ENCODE assay signal across 20 cellular contexts in genomic region chr4:11228575-11228974, GRCh38.
DNase-seq lines count a peak whose midpoint lies in the region; ATAC-seq and TF ChIP-seq lines count a peak whose summit lies in the region.
"Had no signal": no experiment of that assay in that cellular context is flagged by ENCODE, and none has a peak within 500 bp of the region (broad histone marks: within the 10 kb centered on the region; RNA-seq: fewer than 3 reads in every experiment).

No MANE protein-coding gene starts in this region.

- no peak for ATAC-seq in foreskin keratinocyte
- no peak for ATAC-seq in GM19395 (IDR thresholded peaks at IDR 0.05; ENCODE audit: unreplicated experiment)
- no peak for ATAC-seq in GM21360 (IDR thresholded peaks at IDR 0.05; ENCODE audit: unreplicated experiment)
- ATAC-seq: activated CD8-positive, alpha-beta T cell treated with anti-CD3 and anti-CD28 coated beads, Interleukin-2, amount 10 ng/mL, durations not matched to agents 7 days and 5 days; heart left ventricle had no signal

- H3K27ac ChIP-seq in foreskin keratinocyte: no peak overlapping the region
- H3K27ac ChIP-seq: heart left ventricle, left ventricle myocardium inferior, SK-N-MC, vagina had no signal

- DNase-seq in NCI-H2107 treated with DMSO at 0.1 percent for 48 hours (lab: John Stamatoyannopoulos, UW; ENCODE audit: unreplicated experiment) (peak; percentile 18), NCI-H2107 (lab: John Stamatoyannopoulos, UW) (no peak), NCI-H1105 (lab: John Stamatoyannopoulos, UW) (peak; percentile 5), NCI-H774 (lab: John Stamatoyannopoulos, UW) (peak; percentile 45), foreskin keratinocyte (peak; percentile 14 to 30), kidney tubule cell (ENCODE audit: low spot score) (no peak)
- DNase-seq: activated CD4-positive, CD25-positive, alpha-beta regulatory T cell; activated CD8-positive, alpha-beta T cell treated with anti-CD3 and anti-CD28 coated beads, Interleukin-2, amount 10 ng/mL, durations not matched to agents 7 days and 5 days; activated T-cell treated with anti-CD3 and anti-CD28 coated beads, Interleukin-2, amount 50 U/mL, for 48 hours; endodermal cell; H7; heart left ventricle; left ventricle myocardium inferior; MM.1S; NCI-H446 treated with DMSO at 0.1 percent for 48 hours; stimulated activated CD4-positive, alpha-beta T cell treated with anti-CD3 and anti-CD28 coated beads, Interleukin-4, amount 100 ng/mL, for 4 hours had no signal

- TF ChIP-seq CTCF in foreskin keratinocyte (conservative IDR thresholded peaks at IDR 0.05): no peak

- no peaks in the 10 kb centered on the region for H3K27me3 ChIP-seq in foreskin keratinocyte
- H3K27me3 ChIP-seq: heart left ventricle, vagina had no signal

- no peaks in the 10 kb centered on the region for H3K4me1 ChIP-seq in foreskin keratinocyte
- H3K4me1 ChIP-seq: heart left ventricle, left ventricle myocardium inferior, vagina had no signal

Comparison
In these comparisons a context has a peak if more than half of its experiments do, and no peak if none do; other contexts are left out.
1. DNase-seq: peak in NCI-H2107 treated with DMSO at 0.1 percent for 48 hours (single experiment), NCI-H1105 (single experiment), NCI-H774 (single experiment) and foreskin keratinocyte (2 of 2); none in NCI-H2107 (single experiment) and kidney tubule cell (single experiment).